Comparison of ENCODE assay signal across 9 cellular contexts in the genomic region with DNA sequence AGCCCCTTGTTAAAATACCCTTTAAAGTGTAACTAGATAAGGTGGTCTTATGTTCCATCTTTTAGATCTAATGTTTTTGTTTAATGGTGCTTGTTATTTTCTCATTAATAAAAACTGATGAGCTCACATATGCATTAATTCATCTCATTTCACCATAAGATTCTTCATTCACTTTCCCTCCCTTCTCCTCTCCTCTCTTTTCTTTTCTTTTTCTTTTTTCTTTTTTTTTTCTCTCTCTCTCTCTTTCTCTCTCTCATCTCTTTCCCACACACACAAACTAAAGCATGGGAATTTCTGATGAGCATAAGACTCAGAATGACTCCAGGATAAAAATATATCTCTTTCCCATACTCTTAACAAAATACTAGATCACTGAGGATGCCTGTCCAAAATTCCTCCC. TPM values are rescaled to one million over a fixed set of nuclear protein-coding genes. Genes with fewer than 3 reads are reported as not detected.
"Had no signal": no experiment of that assay in that cellular context is flagged by ENCODE, and none has a peak within 500 bp of the region (broad histone marks: within the 10 kb centered on the region; RNA-seq: fewer than 3 reads in every experiment).

No MANE protein-coding gene starts in this region.

- H3K36me3 ChIP-seq: HAP-1 had no signal

- DNase-seq: GM23248, GOT3, H7, KBM-7 had no signal

- H3K9ac ChIP-seq: GM23248 had no signal

- ATAC-seq: HCT116, HepG2 had no signal

- FAIRE-seq: HepG2 had no signal

- H3K9me3 ChIP-seq: HAP-1 had no signal

- H3K27ac ChIP-seq: GM23248, HL-60 had no signal

- H3K4me3 ChIP-seq: GM23248, HAP-1 had no signal

- H2AFZ ChIP-seq: GM23248 had no signal

RNA-seq across cellular contexts. Expression of a gene that starts 49.6 kb away (rescaled TPM):
- polyA plus RNA-seq: IgD-negative memory B cell had no signal
